Comparison of ENCODE assay signal across 8 cellular contexts in the genomic region with DNA sequence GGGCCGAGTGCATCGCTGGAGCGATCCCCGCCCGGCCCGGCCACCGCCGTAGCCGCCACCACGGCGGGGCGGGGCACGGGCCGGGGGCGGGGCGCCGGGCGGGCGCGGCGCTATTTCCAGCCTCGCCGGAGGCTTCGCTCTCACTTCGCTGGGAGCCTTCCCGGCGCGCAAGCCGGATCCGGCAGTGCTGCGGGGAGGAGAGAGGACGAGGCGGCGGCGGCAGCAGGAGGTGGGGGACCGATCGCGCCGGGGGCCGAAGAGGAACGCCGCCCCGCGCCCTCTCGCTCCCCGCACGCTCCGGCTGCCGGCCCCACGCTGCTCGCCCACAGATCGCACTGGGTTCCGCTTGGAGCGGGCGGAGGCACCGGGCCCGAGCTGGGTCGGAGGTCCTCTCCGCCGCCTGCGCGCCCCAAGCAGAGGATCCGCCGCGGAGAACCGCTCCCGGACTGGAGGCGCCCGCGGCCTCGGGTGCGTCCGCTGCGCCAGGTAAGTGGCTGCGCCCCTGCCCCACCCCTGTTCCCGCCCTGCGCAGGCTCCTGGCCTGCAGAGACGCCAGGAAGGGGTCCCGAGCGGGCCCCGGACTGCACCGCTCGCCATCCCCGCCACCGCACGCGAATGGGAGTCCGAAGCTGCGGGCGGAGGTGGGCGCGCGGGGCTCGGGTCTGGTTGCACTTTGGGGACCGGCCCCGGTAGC. TPM values are rescaled to one million over a fixed set of nuclear protein-coding genes. Genes with fewer than 3 reads are reported as not detected.
DNase-seq lines count a peak whose midpoint lies in the region; ATAC-seq and TF ChIP-seq lines count a peak whose summit lies in the region.
"Had no signal": no experiment of that assay in that cellular context is flagged by ENCODE, and none has a peak within 500 bp of the region (broad histone marks: within the 10 kb centered on the region; RNA-seq: fewer than 3 reads in every experiment).

A gene with protein sequence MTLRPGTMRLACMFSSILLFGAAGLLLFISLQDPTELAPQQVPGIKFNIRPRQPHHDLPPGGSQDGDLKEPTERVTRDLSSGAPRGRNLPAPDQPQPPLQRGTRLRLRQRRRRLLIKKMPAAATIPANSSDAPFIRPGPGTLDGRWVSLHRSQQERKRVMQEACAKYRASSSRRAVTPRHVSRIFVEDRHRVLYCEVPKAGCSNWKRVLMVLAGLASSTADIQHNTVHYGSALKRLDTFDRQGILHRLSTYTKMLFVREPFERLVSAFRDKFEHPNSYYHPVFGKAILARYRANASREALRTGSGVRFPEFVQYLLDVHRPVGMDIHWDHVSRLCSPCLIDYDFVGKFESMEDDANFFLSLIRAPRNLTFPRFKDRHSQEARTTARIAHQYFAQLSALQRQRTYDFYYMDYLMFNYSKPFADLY (plus strand): TSS at position 143 of the 694 bp plus-strand sequence. CDS start 67,309 bp downstream, outside the sequence.

- H3K4me1 ChIP-seq in SJCRH30 (peaks cover 11% of the 10 kb centered on the region; the same call in 1 of the 2 replicates), cardiac muscle cell (ENCODE audit: low read depth) (peaks cover 10% of the 10 kb centered on the region), gastrocnemius medialis (peaks cover 3% of the 10 kb centered on the region in 2 donors)

- H3K27ac Mint-ChIP-seq in activated T-helper 17 cell treated with anti-CD3 and anti-CD28 coated beads, Interleukin-2, amount 50 U/mL, for 72 hours: no peak within 1 kb of the TSS

- peak; percentile 10 for DNase-seq in HPDE6-E6E7 (ENCODE audit: extremely low spot score)
- DNase-seq in SJCRH30: peak; percentile 77 to 84
- peak; percentile 39 to 80 for DNase-seq in cardiac muscle cell (ENCODE audit: low read depth in 1 of 2, low spot score in 1 of 2)
- no peak for DNase-seq in gastrocnemius medialis
- no peak for DNase-seq in DMS53 (lab: John Stamatoyannopoulos, UW)

- H3K9me3 ChIP-seq in SJCRH30 (replicated peaks): no peaks in the 10 kb centered on the region
- no peaks in the 10 kb centered on the region for H3K9me3 ChIP-seq in cardiac muscle cell (ENCODE audit: low read depth)
- H3K9me3 ChIP-seq in gastrocnemius medialis: no peaks in the 10 kb centered on the region

- in situ Hi-C loops in gastrocnemius medialis (cut with MboI; ENCODE audit: low sequenced_read_pairs in 4 of 4): no loop called here

- H3K36me3 Mint-ChIP-seq in activated T-helper 17 cell treated with anti-CD3 and anti-CD28 coated beads, Interleukin-2, amount 50 U/mL, for 72 hours (ENCODE audit: low read depth): no peaks in the 10 kb centered on the region

- intact Hi-C loops in gastrocnemius medialis (cut with DNase I; ENCODE audit: low total_unique reads): no loop called here

- H3K27me3 ChIP-seq in SJCRH30 (peaks cover 11% of the 10 kb centered on the region), cardiac muscle cell (peaks cover 90% of the 10 kb centered on the region), gastrocnemius medialis (peaks cover 31 to 54% (median 40%) of the 10 kb centered on the region in 3 donors)

- H3K27ac ChIP-seq in SJCRH30 (no peak within 1 kb of the TSS), cardiac muscle cell (no peak within 1 kb of the TSS), gastrocnemius medialis (no peak within 1 kb of the TSS)

- TF ChIP-seq CTCF in cardiac muscle cell (IDR thresholded peaks at IDR 0.05; ENCODE audit: low read depth, low read length): no peak
- no peak for TF ChIP-seq CTCF in gastrocnemius medialis (IDR thresholded peaks at IDR 0.05 in 4 of 5, conservative IDR thresholded peaks at IDR 0.05 in 1 of 5)

- ATAC-seq in gastrocnemius medialis (peak in 1 of 2 donors; percentile 27), HG02763 (IDR thresholded peaks at IDR 0.05; ENCODE audit: unreplicated experiment) (no peak)
- no peak for ATAC-seq in activated T-helper 17 cell treated with anti-CD3 and anti-CD28 coated beads, Interleukin-2, amount 50 U/mL, for 72 hours (replicated peaks)

- H3K4me1 Mint-ChIP-seq in activated T-helper 17 cell treated with anti-CD3 and anti-CD28 coated beads, Interleukin-2, amount 50 U/mL, for 72 hours: no peaks in the 10 kb centered on the region

- peak within 1 kb of the TSS; percentile 91 for H3K4me3 ChIP-seq in SJCRH30
- H3K4me3 ChIP-seq in cardiac muscle cell: peak within 1 kb of the TSS; percentile 64
- H3K4me3 ChIP-seq in gastrocnemius medialis: peak within 1 kb of the TSS; percentile 40 to 57 (median 50)

- peaks cover 45% of the 10 kb centered on the region for H3K27me3 Mint-ChIP-seq in activated T-helper 17 cell treated with anti-CD3 and anti-CD28 coated beads, Interleukin-2, amount 50 U/mL, for 72 hours

- H3K36me3 ChIP-seq in SJCRH30 (no peaks in the 10 kb centered on the region), cardiac muscle cell (no peaks in the 10 kb centered on the region), gastrocnemius medialis (no peaks in the 10 kb centered on the region)

- no peaks in the 10 kb centered on the region for H3K9me3 Mint-ChIP-seq in activated T-helper 17 cell treated with anti-CD3 and anti-CD28 coated beads, Interleukin-2, amount 50 U/mL, for 72 hours

- no peak within 1 kb of the TSS for H3K4me3 Mint-ChIP-seq in activated T-helper 17 cell treated with anti-CD3 and anti-CD28 coated beads, Interleukin-2, amount 50 U/mL, for 72 hours

- TF ChIP-seq POLR2A in gastrocnemius medialis (IDR thresholded peaks at IDR 0.05): peak; percentile 23 to 50

RNA-seq across cellular contexts. Expression of the gene that starts here (rescaled TPM):
- total RNA-seq in SJCRH30 (2014; rRNA removed; shearing (Covaris generic)): 23.3 and 25.7 TPM in 2 replicates
- total RNA-seq in cardiac muscle cell: 0.85 and 0.89 TPM in 2 replicates
- 0.12 and 0.84 TPM in 2 replicates for polyA plus RNA-seq in cardiac muscle cell
- total RNA-seq in gastrocnemius medialis: under 1 TPM in 2 of 4 donors, not detected in 2; 0.29 to 0.46 TPM
- total RNA-seq in activated T-helper 17 cell treated with anti-CD3 and anti-CD28 coated beads, Interleukin-2, amount 50 U/mL, for 72 hours: not detected
- total RNA-seq: liver had no signal

Comparison
In these comparisons a context has a peak if more than half of its experiments do, and no peak if none do; other contexts are left out.
1. RNA of the gene that starts here (total RNA-seq): 23.3 to 25.7 TPM in SJCRH30; 0.85 to 0.89 TPM in cardiac muscle cell, 0.29 to 0.46 TPM in gastrocnemius medialis and not detected in activated T-helper 17 cell treated with anti-CD3 and anti-CD28 coated beads, Interleukin-2, amount 50 U/mL, for 72 hours; every median in the first group is over 10 times any median in the second.
2. Peak in DNase-seq and H3K4me3 ChIP-seq in cardiac muscle cell; RNA of the gene not detected or under 1 TPM.
3. DNase-seq: peak in HPDE6-E6E7 (single experiment) and SJCRH30 (2 of 2); none in gastrocnemius medialis (0 of 2) and DMS53 (single experiment).
4. Peak in every context shown above with its lines, with median percentiles within 50 percentile points of each other: H3K4me3 ChIP-seq.